In genomic region chr9:110334183-110334582, GRCh38 we compare ENCODE assay signal across 16 cellular contexts. TPM values are rescaled to one million over a fixed set of nuclear protein-coding genes. Genes with fewer than 3 reads are reported as not detected.
A peak's percentile ranks its signal among the peaks of the same experiment; 100 is the strongest.
DNase-seq lines count a peak whose midpoint lies in the region; ATAC-seq, FAIRE-seq and TF ChIP-seq lines count a peak whose summit lies in the region.
"Had no signal": no experiment of that assay in that cellular context is flagged by ENCODE, and none has a peak within 500 bp of the region (broad histone marks: within the 10 kb centered on the region; RNA-seq: fewer than 3 reads in every experiment).

No MANE protein-coding gene starts in this region.

- CTCF ChIA-PET in GM12878 (lab: Yijun Ruan, JAX): no interaction called here

- TF ChIP-seq CTCF in GM12878 (IDR thresholded peaks at IDR 0.05 in 2 of 3, conservative IDR thresholded peaks at IDR 0.05 in 1 of 3; ENCODE audit: control insufficient read depth in 2 of 3, extremely low read depth in 1 of 3, insufficient read depth in 1 of 3, low read depth in 3 of 3, low read length in 3 of 3): no peak
- TF ChIP-seq CTCF in foreskin fibroblast (IDR thresholded peaks at IDR 0.05; ENCODE audit: low read depth, low read length): no peak

- RAD21 ChIA-PET in GM12878 (lab: Charles Lee; ENCODE audit: unreplicated experiment): no interaction called here

- no peak for TF ChIP-seq EP300 in GM12878 (IDR thresholded peaks at IDR 0.05; ENCODE audit: borderline replicate concordance in 1 of 2, control insufficient read depth in 1 of 2, low read depth in 2 of 2, low read length in 2 of 2)

- no peak overlapping the region; the same call in 1 of the 2 replicates for H2AFZ ChIP-seq in GM12878 (ENCODE audit: control insufficient read depth, low read depth, low read length)

- H3K4me3 ChIP-seq in GM12878 (no peak overlapping the region), MG63 (no peak overlapping the region), foreskin fibroblast (ENCODE audit: low read depth in 1 of 2, low read length in 2 of 2) (no peak overlapping the region)
- H3K4me3 ChIP-seq: esophagus squamous epithelium, lower lobe of right lung, SJCRH30 had no signal

- in situ Hi-C loops in GM12878 (cut with MboI): no loop called here

- intact Hi-C loops in GM12878 (cut with micrococcal nuclease; ENCODE audit: unreplicated experiment): no loop called here

- no peak overlapping the region for H3K9ac ChIP-seq in GM12878 (ENCODE audit: control insufficient read depth, insufficient read depth, low read length)

- 0% methylated on average over 4 of the region's 4 CpGs for WGBS in GM12878 (ENCODE audit: insufficient coverage, insufficient replicate concordance, low lambda C conversion rate, missing lambda C conversion rate)

- H3K27ac ChIP-seq in GM12878 (ENCODE audit: control insufficient read depth, insufficient read depth): no peak overlapping the region
- H3K27ac ChIP-seq: lower lobe of right lung, SJCRH30 had no signal

- no TSS peak for BruUV-seq in GM12878 (replicated peaks; lab: Mats Ljungman, UMichigan)

- H3K36me3 ChIP-seq in GM12878 (ENCODE audit: control insufficient read depth in 2 of 2, insufficient read depth in 2 of 2, low read length in 1 of 2) (no peaks in the 10 kb centered on the region), MG63 (no peaks in the 10 kb centered on the region)
- H3K36me3 ChIP-seq: esophagus squamous epithelium, lower lobe of right lung, SJCRH30 had no signal

- DNase-seq in GM12878 (ENCODE audit: low read depth, low spot score): no peak
- no peak for DNase-seq in NCI-H2196 treated with DMSO at 0.1 percent for 48 hours (lab: John Stamatoyannopoulos, UW; ENCODE audit: unreplicated experiment)
- DNase-seq in MG63: no peak
- DNase-seq in foreskin fibroblast: no peak
- no peak for DNase-seq in D341Med (ENCODE audit: low spot score)
- DNase-seq: CD4-positive, alpha-beta memory T cell; esophagus squamous epithelium; H7; lower lobe of right lung; NCI-H1092; SJCRH30 had no signal

- H3K4me2 ChIP-seq in GM12878 (ENCODE audit: control insufficient read depth, insufficient read depth): peak overlapping the region; percentile 21

- no peaks in the 10 kb centered on the region for H3K79me2 ChIP-seq in GM12878 (ENCODE audit: control insufficient read depth, insufficient read depth, low read length)

- POLR2A ChIA-PET in GM12878 (lab: Charles Lee): no interaction called here

- FAIRE-seq in GM12878 (lab: Jason Lieb, UNC): no peak

- no peak for TF ChIP-seq RAD21 in GM12878 (IDR thresholded peaks at IDR 0.05; ENCODE audit: insufficient read depth, low read depth, low read length)

- H4K20me1 ChIP-seq in GM12878 (ENCODE audit: control insufficient read depth, insufficient read depth): no peaks in the 10 kb centered on the region

- H3K27me3 ChIP-seq in GM12878 (replicated peaks in 1 of 2; ENCODE audit: control insufficient read depth in 2 of 2, insufficient read depth in 2 of 2, low read length in 1 of 2): no peaks in the 10 kb centered on the region
- no peaks in the 10 kb centered on the region for H3K27me3 ChIP-seq in MG63
- H3K27me3 ChIP-seq: esophagus squamous epithelium, SJCRH30 had no signal

- TF ChIP-seq POLR2A in GM12878 (IDR thresholded peaks at IDR 0.05; ENCODE audit: low read depth, low read length): no peak

- peak; percentile 68 for ATAC-seq in GM18873 (IDR thresholded peaks at IDR 0.05; ENCODE audit: low FRiP score, unreplicated experiment)
- peak; percentile 74 for ATAC-seq in GM21528 (IDR thresholded peaks at IDR 0.05; ENCODE audit: low FRiP score, unreplicated experiment)
- peak; percentile 77 for ATAC-seq in HG03045 (IDR thresholded peaks at IDR 0.05; ENCODE audit: unreplicated experiment)
- ATAC-seq in GM12878: peak; percentile 75
- ATAC-seq: lower lobe of right lung had no signal

- H3K9me3 ChIP-seq in GM12878 (replicated peaks; ENCODE audit: control insufficient read depth, insufficient read depth, low read length): no peaks in the 10 kb centered on the region
- no peaks in the 10 kb centered on the region for H3K9me3 ChIP-seq in MG63
- H3K9me3 ChIP-seq: esophagus squamous epithelium, lower lobe of right lung, SJCRH30 had no signal

- SMC1A ChIA-PET in GM12878 (lab: Charles Lee; ENCODE audit: uncharacterized antibody, unreplicated experiment): interaction anchor here (1.0 kb wide), 2 partner anchors 16 to 76 kb away, joined by 3 to 6 read pairs; no protein-coding TSS in a partner anchor

- peaks cover 4% of the 10 kb centered on the region for H3K4me1 ChIP-seq in GM12878 (ENCODE audit: control insufficient read depth, insufficient read depth, low read length)
- H3K4me1 ChIP-seq: lower lobe of right lung, SJCRH30 had no signal

TF ChIP-seq in GM12878, 131 proteins besides CTCF, POLR2A, EP300 and RAD21:
- TF ChIP-seq ATF7 (IDR thresholded peaks at IDR 0.05; ENCODE audit: low read depth) (0 out of 2 replicates have a peak, but pooled peaks have one; percentile 19), SPI1 (IDR thresholded peaks at IDR 0.05; ENCODE audit: borderline replicate concordance, insufficient read depth, low read depth, low read length) (peak; percentile 46; the same call in 1 of the 2 replicates), KAT2A (conservative IDR thresholded peaks at IDR 0.05; ENCODE audit: control insufficient read depth, low read depth, low read length) (no peak), STAT3 (IDR thresholded peaks at IDR 0.05; ENCODE audit: low read depth, low read length) (no peak), JUNB (IDR thresholded peaks at IDR 0.05) (peak; percentile 50)

RNA-seq across cellular contexts. Expression of gene TXNDC8, which starts 3.5 kb away (rescaled TPM):
- total RNA-seq in GM12878 (2013; cell fraction: nucleolus; rRNA removed): not detected in 2 replicates
- total RNA-seq in GM12878 (2014; rRNA removed): not detected in 2 replicates
- not detected in 2 replicates for total RNA-seq in GM12878 (2014; rRNA removed; fragmentation: Illumina TruSeq; extraction: Trizol)
- total RNA-seq in GM12878 (2021): not detected in 2 replicates
- not detected for polyA plus RNA-seq in GM12878 (2011; ENCODE audit: low read depth)
- polyA plus RNA-seq in GM12878 (2011; rRNA removed): not detected in 2 replicates
- not detected in 2 replicates for polyA plus RNA-seq in GM12878 (2011; cell fraction: cytosol; rRNA removed)
- polyA plus RNA-seq in GM12878 (2011; cell fraction: nucleus; rRNA removed): not detected in 2 replicates
- polyA plus RNA-seq in GM12878 (2012): not detected in 2 replicates
- 0.13 TPM in 1 of 2 replicates, not detected in the other for polyA plus RNA-seq in GM12878 (2014; fragmentation: Illumina TruSeq; extraction: Trizol)
- not detected for polyA plus RNA-seq in GM12878 (2014; fragmentation: Nextera tagmentation; extraction: Ambion mirVana)
- polyA plus RNA-seq in GM12878 (2014; rRNA removed): not detected in 2 replicates
- not detected for polyA plus RNA-seq in GM12878 (2016; fragmentation: Nextera tagmentation; extraction: Ambion mirVana)
- not detected in 2 replicates for polyA minus RNA-seq in GM12878 (2011; rRNA and poly(A)+ RNA removed)
- polyA minus RNA-seq in GM12878 (2011; cell fraction: cytosol; rRNA and poly(A)+ RNA removed): not detected in 2 replicates
- polyA minus RNA-seq in GM12878 (2011; cell fraction: nucleus; rRNA and poly(A)+ RNA removed): not detected in 2 replicates
- total RNA-seq in MG63 (2014; rRNA removed; shearing (Covaris generic); ENCODE audit: low replicate concordance): not detected in 2 replicates
- total RNA-seq: CD4-positive, alpha-beta memory T cell; chondrocyte; esophagus squamous epithelium; H7; lower lobe of right lung; neural crest cell; SJCRH30 had no signal
- polyA plus RNA-seq: CD4-positive, alpha-beta memory T cell had no signal
